Comparison of ENCODE assay signal across 5 cellular contexts in the genomic region with DNA sequence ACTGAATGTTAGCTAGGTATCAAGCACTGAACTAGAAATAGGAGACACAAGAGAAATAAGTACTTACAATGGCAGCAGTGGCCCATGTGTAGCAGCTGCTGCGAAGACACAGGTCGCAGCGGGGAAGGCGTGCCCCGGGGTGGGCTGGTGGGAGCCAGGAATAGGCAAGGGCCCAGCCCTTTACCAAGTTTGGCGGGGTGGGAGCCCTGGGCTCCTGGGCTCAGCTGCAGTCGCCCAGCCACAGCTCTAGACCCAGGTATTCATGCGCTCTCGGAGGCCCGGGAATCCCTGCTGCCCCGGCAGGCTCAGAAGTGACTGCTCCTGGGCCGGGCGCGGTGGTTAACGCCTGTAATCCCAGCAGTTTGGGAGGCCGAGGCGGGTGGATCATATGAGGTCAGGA.
"Had no signal": no experiment of that assay in that cellular context is flagged by ENCODE, and none has a peak within 500 bp of the region (broad histone marks: within the 10 kb centered on the region; RNA-seq: fewer than 3 reads in every experiment).

No MANE protein-coding gene starts in this region.

- DNase-seq: GM23248, HCEC 1CT, IMR-90, KG1 had no signal

- ATAC-seq: K562 had no signal

- H3K4me3 ChIP-seq: GM23248, K562 had no signal

- H3K27ac ChIP-seq: GM23248 had no signal
